In genomic region chr1:6491076-6491449, GRCh38 we compare ENCODE assay signal across 1 cellular context.
A peak's percentile ranks its signal among the peaks of the same experiment; 100 is the strongest.
TF ChIP-seq lines count a peak whose summit lies in the region.

No MANE protein-coding gene starts in this region.

TF ChIP-seq in HepG2, 621 proteins besides CTCF, POLR2A, EP300 and RAD21 (continued from another document):
- TF ChIP-seq DZIP1 (CRISPR knock-in tag; IDR thresholded peaks at IDR 0.05) (0 out of 2 replicates have a peak, but pooled peaks have one; percentile 45), ATF3 (CRISPR knock-in tag; IDR thresholded peaks at IDR 0.05) (no peak), POLR2G (IDR thresholded peaks at IDR 0.05; ENCODE audit: low read depth, low read length) (0 out of 2 replicates have a peak, but pooled peaks have one; percentile 11), ZNF777 (CRISPR knock-in tag; IDR thresholded peaks at IDR 0.05) (peak; percentile 18; the same call in 1 of the 2 replicates), ARID2 (CRISPR knock-in tag; IDR thresholded peaks at IDR 0.05; ENCODE audit: borderline replicate concordance) (0 out of 2 replicates have a peak, but pooled peaks have one; percentile 12), HIVEP1 (CRISPR knock-in tag; IDR thresholded peaks at IDR 0.05) (no peak), THAP11 (CRISPR knock-in tag; IDR thresholded peaks at IDR 0.05) (0 out of 2 replicates have a peak, but pooled peaks have one; percentile 2), ZNF275 (CRISPR knock-in tag; IDR thresholded peaks at IDR 0.05; ENCODE audit: borderline replicate concordance) (no peak), NCOA5 (CRISPR knock-in tag; IDR thresholded peaks at IDR 0.05) (no peak), ZBTB25 (CRISPR knock-in tag; IDR thresholded peaks at IDR 0.05) (0 out of 2 replicates have a peak, but pooled peaks have one; percentile 7), KDM3A (CRISPR knock-in tag; IDR thresholded peaks at IDR 0.05; ENCODE audit: low read depth) (0 out of 2 replicates have a peak, but pooled peaks have one; percentile 6), NFKB2 (CRISPR knock-in tag; IDR thresholded peaks at IDR 0.05; ENCODE audit: borderline replicate concordance) (no peak), ATF6 (CRISPR knock-in tag; conservative IDR thresholded peaks at IDR 0.05) (no peak), ZNF607 (CRISPR knock-in tag; IDR thresholded peaks at IDR 0.05; ENCODE audit: borderline replicate concordance) (0 out of 2 replicates have a peak, but pooled peaks have one; percentile 2), YEATS4 (CRISPR knock-in tag; IDR thresholded peaks at IDR 0.05; ENCODE audit: borderline replicate concordance) (0 out of 2 replicates have a peak, but pooled peaks have one; percentile 2)
